ENCODE assay signal across 19 cellular contexts in the genomic region with DNA sequence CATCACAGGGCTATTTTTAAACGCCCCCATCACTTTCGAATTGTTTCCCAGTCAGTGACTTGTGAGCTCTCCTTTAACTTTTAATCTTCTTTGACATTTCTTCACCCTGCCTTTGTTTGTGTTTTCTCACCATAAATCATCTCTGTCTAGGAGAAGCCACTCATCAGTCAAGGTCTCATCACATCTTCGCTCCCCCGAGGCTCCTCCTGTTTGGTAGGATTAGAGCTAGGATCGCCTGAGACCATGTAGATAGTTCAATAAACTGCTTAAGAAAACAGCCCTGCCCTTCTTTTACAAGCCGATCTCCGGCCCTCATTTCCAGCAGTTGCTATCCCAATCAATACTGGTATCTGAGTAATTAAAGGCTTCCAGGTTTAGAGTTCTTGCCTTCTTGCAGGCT.
A peak's percentile ranks its signal among the peaks of the same experiment; 100 is the strongest.
DNase-seq lines count a peak whose midpoint lies in the region; ATAC-seq, FAIRE-seq and TF ChIP-seq lines count a peak whose summit lies in the region.
"Had no signal": no experiment of that assay in that cellular context is flagged by ENCODE, and none has a peak within 500 bp of the region (broad histone marks: within the 10 kb centered on the region; RNA-seq: fewer than 3 reads in every experiment).

No MANE protein-coding gene starts in this region.

- H3F3A ChIP-seq in GM23338 (replicated peaks; ENCODE audit: low read depth) = no peaks in the 10 kb centered on the region

- H3K27me3 ChIP-seq in GM23338 (ENCODE audit: insufficient read depth) (no peaks in the 10 kb centered on the region), astrocyte (ENCODE audit: insufficient read depth, low read length) (no peaks in the 10 kb centered on the region)

- H3K4me3 Mint-ChIP-seq in GM23338 (no peak overlapping the region), astrocyte (ENCODE audit: unreplicated experiment) (no peak overlapping the region)
- H3K4me3 Mint-ChIP-seq: CD14-positive monocyte; CD8-positive, alpha-beta T cell had no signal

- H3K36me3 Mint-ChIP-seq in GM23338 (ENCODE audit: low read depth) = no peaks in the 10 kb centered on the region
- no peaks in the 10 kb centered on the region for H3K36me3 Mint-ChIP-seq in astrocyte (ENCODE audit: low read depth, unreplicated experiment)
- H3K36me3 Mint-ChIP-seq: CD14-positive monocyte; CD8-positive, alpha-beta T cell had no signal

- TF ChIP-seq CTCF in GM23338 (conservative IDR thresholded peaks at IDR 0.05; ENCODE audit: low read depth in 2 of 2) = no peak
- TF ChIP-seq CTCF in astrocyte (IDR thresholded peaks at IDR 0.05; ENCODE audit: insufficient read depth, low read depth, low read length) = no peak

- H3K27ac Mint-ChIP-seq in GM23338 (no peak overlapping the region), astrocyte (ENCODE audit: unreplicated experiment) (no peak overlapping the region)
- H3K27ac Mint-ChIP-seq: CD14-positive monocyte; CD8-positive, alpha-beta T cell had no signal

- ATAC-seq in GM23338 (no peak), left cardiac atrium (no peak)
- ATAC-seq: CD8-positive, alpha-beta T cell had no signal

- no peaks in the 10 kb centered on the region for H4K20me1 ChIP-seq in GM23338 (replicated peaks; ENCODE audit: insufficient read depth)
- no peaks in the 10 kb centered on the region for H4K20me1 ChIP-seq in astrocyte (ENCODE audit: insufficient read depth, low read length)

- H3K9ac ChIP-seq in astrocyte (ENCODE audit: low read length) = no peak overlapping the region

- no peaks in the 10 kb centered on the region for H3K27me3 Mint-ChIP-seq in GM23338 (ENCODE audit: insufficient read depth, low read depth, poor library complexity)
- no peaks in the 10 kb centered on the region for H3K27me3 Mint-ChIP-seq in astrocyte (ENCODE audit: low read depth, unreplicated experiment)

- H3K9me3 ChIP-seq in astrocyte (ENCODE audit: insufficient read depth, low read depth, low read length) = peaks cover 7% of the 10 kb centered on the region

- H3K4me1 ChIP-seq in GM23338 (ENCODE audit: insufficient read depth) (peaks cover 6% of the 10 kb centered on the region), astrocyte (ENCODE audit: insufficient read depth, low read length) (peaks cover 5% of the 10 kb centered on the region)

- H3K9me3 Mint-ChIP-seq in GM23338 (no peaks in the 10 kb centered on the region), astrocyte (ENCODE audit: unreplicated experiment) (peaks cover 5% of the 10 kb centered on the region)
- H3K9me3 Mint-ChIP-seq: CD8-positive, alpha-beta T cell had no signal

- no peaks in the 10 kb centered on the region for H3K79me2 ChIP-seq in GM23338 (replicated peaks; ENCODE audit: insufficient read depth)
- no peaks in the 10 kb centered on the region for H3K79me2 ChIP-seq in astrocyte (ENCODE audit: insufficient read depth, low read length)

- intact Hi-C loops in left cardiac atrium (cut with DNase I) (no loop called here), cardiac septum (cut with DNase I) (no loop called here)

- H3K4me3 ChIP-seq in GM23338 (no peak overlapping the region), astrocyte (ENCODE audit: insufficient read depth, low read depth, low read length) (no peak overlapping the region)

- H3K36me3 ChIP-seq in GM23338 (ENCODE audit: insufficient read depth) (no peaks in the 10 kb centered on the region), astrocyte (ENCODE audit: insufficient read depth, low read length) (no peaks in the 10 kb centered on the region)

- H3K27ac ChIP-seq in GM23338 (ENCODE audit: low read depth) = no peak overlapping the region
- H3K27ac ChIP-seq in astrocyte (ENCODE audit: low read depth, low read length) = no peak overlapping the region
- H3K27ac ChIP-seq: 22Rv1 had no signal

- FAIRE-seq in astrocyte (lab: Jason Lieb, UNC) = no peak
- FAIRE-seq: D721Med, G401.6, GM12891, GM19239 had no signal

- peaks cover 13% of the 10 kb centered on the region; the same call in 1 of the 2 replicates for H3K9me2 ChIP-seq in GM23338 (ENCODE audit: insufficient read depth)

- H3K4me1 Mint-ChIP-seq in GM23338 = peaks cover 6% of the 10 kb centered on the region; the same call in 2 of the 3 replicates
- H3K4me1 Mint-ChIP-seq in astrocyte (ENCODE audit: low read depth, unreplicated experiment) = peaks cover 6% of the 10 kb centered on the region
- H3K4me1 Mint-ChIP-seq: CD14-positive monocyte had no signal

- H3K4me2 ChIP-seq in GM23338 (no peak overlapping the region), astrocyte (ENCODE audit: low read length) (no peak overlapping the region)

- DNase-seq in GM23338 (ENCODE audit: low spot score) (no peak), astrocyte (ENCODE audit: low read depth) (peak; percentile 28), left kidney (ENCODE audit: low read depth, low spot score) (peak; percentile 51), retina (peak; percentile 50), left cardiac atrium (no peak), cardiac septum (ENCODE audit: low spot score) (no peak)
- DNase-seq in stimulated activated CD4-positive, alpha-beta T cell treated with anti-CD3 and anti-CD28 coated beads, Interleukin-4, amount 100 ng/mL, for 1 hour = no peak
- DNase-seq: CD8-positive, alpha-beta T cell; COR-L47; DMS153; DMS79 treated with DMSO at 0.1 percent for 48 hours; EL; HCEC 1CT had no signal

- H2AFZ ChIP-seq in GM23338 (peak overlapping the region; percentile 43; the same call in 1 of the 2 replicates), astrocyte (ENCODE audit: low read depth, low read length) (no peak overlapping the region)

TF ChIP-seq in GM23338, 12 proteins besides CTCF, POLR2A, EP300 and RAD21:
- TF ChIP-seq, protein P1, sequence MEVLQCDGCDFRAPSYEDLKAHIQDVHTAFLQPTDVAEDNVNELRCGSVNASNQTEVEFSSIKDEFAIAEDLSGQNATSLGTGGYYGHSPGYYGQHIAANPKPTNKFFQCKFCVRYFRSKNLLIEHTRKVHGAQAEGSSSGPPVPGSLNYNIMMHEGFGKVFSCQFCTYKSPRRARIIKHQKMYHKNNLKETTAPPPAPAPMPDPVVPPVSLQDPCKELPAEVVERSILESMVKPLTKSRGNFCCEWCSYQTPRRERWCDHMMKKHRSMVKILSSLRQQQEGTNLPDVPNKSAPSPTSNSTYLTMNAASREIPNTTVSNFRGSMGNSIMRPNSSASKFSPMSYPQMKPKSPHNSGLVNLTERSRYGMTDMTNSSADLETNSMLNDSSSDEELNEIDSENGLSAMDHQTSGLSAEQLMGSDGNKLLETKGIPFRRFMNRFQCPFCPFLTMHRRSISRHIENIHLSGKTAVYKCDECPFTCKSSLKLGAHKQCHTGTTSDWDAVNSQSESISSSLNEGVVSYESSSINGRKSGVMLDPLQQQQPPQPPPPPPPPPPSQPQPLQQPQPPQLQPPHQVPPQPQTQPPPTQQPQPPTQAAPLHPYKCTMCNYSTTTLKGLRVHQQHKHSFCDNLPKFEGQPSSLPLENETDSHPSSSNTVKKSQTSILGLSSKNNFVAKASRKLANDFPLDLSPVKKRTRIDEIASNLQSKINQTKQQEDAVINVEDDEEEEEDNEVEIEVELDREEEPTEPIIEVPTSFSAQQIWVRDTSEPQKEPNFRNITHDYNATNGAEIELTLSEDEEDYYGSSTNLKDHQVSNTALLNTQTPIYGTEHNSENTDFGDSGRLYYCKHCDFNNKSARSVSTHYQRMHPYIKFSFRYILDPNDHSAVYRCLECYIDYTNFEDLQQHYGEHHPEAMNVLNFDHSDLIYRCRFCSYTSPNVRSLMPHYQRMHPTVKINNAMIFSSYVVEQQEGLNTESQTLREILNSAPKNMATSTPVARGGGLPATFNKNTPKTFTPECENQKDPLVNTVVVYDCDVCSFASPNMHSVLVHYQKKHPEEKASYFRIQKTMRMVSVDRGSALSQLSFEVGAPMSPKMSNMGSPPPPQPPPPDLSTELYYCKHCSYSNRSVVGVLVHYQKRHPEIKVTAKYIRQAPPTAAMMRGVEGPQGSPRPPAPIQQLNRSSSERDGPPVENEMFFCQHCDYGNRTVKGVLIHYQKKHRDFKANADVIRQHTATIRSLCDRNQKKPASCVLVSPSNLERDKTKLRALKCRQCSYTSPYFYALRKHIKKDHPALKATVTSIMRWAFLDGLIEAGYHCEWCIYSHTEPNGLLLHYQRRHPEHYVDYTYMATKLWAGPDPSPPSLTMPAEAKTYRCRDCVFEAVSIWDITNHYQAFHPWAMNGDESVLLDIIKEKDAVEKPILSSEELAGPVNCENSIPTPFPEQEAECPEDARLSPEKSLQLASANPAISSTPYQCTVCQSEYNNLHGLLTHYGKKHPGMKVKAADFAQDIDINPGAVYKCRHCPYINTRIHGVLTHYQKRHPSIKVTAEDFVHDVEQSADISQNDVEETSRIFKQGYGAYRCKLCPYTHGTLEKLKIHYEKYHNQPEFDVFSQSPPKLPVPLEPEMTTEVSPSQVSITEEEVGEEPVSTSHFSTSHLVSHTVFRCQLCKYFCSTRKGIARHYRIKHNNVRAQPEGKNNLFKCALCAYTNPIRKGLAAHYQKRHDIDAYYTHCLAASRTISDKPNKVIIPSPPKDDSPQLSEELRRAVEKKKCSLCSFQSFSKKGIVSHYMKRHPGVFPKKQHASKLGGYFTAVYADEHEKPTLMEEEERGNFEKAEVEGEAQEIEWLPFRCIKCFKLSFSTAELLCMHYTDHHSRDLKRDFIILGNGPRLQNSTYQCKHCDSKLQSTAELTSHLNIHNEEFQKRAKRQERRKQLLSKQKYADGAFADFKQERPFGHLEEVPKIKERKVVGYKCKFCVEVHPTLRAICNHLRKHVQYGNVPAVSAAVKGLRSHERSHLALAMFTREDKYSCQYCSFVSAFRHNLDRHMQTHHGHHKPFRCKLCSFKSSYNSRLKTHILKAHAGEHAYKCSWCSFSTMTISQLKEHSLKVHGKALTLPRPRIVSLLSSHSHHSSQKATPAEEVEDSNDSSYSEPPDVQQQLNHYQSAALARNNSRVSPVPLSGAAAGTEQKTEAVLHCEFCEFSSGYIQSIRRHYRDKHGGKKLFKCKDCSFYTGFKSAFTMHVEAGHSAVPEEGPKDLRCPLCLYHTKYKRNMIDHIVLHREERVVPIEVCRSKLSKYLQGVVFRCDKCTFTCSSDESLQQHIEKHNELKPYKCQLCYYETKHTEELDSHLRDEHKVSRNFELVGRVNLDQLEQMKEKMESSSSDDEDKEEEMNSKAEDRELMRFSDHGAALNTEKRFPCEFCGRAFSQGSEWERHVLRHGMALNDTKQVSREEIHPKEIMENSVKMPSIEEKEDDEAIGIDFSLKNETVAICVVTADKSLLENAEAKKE (CRISPR knock-in tag; IDR thresholded peaks at IDR 0.05) = no peak
- TF ChIP-seq ZNF114 (CRISPR knock-in tag; IDR thresholded peaks at IDR 0.05) (no peak), EZH2phosphoT487 (IDR thresholded peaks at IDR 0.05; ENCODE audit: unreplicated experiment) (no peak)

Comparison
In these comparisons a context has a peak if more than half of its experiments do, and no peak if none do; other contexts are left out.
1. DNase-seq: peak in astrocyte (single experiment), left kidney (single experiment) and retina (single experiment); none in GM23338 (single experiment), left cardiac atrium (single experiment), stimulated activated CD4-positive, alpha-beta T cell treated with anti-CD3 and anti-CD28 coated beads, Interleukin-4, amount 100 ng/mL, for 1 hour (single experiment) and cardiac septum (single experiment).